In genomic region chr10:114499120-114499519, GRCh38 we compare ENCODE assay signal across 11 cellular contexts.
A peak's percentile ranks its signal among the peaks of the same experiment; 100 is the strongest.
DNase-seq lines count a peak whose midpoint lies in the region; ATAC-seq and TF ChIP-seq lines count a peak whose summit lies in the region.
"Had no signal": no experiment of that assay in that cellular context is flagged by ENCODE, and none has a peak within 500 bp of the region (broad histone marks: within the 10 kb centered on the region; RNA-seq: fewer than 3 reads in every experiment).

No MANE protein-coding gene starts in this region.

- ATAC-seq in GM19043 (IDR thresholded peaks at IDR 0.05; ENCODE audit: low read depth, unreplicated experiment) (peak; percentile 15), HG03039 (IDR thresholded peaks at IDR 0.05; ENCODE audit: unreplicated experiment) (peak; percentile 13), upper lobe of right lung (no peak)
- ATAC-seq: left lung had no signal

- no peaks in the 10 kb centered on the region for H3K9me3 ChIP-seq in upper lobe of right lung
- H3K9me3 ChIP-seq: left lung had no signal

- H3K27me3 Mint-ChIP-seq in activated naive CD8-positive, alpha-beta T cell = no peaks in the 10 kb centered on the region

- peak overlapping the region; percentile 83 for H3K4me3 Mint-ChIP-seq in activated naive CD8-positive, alpha-beta T cell

- no peak for TF ChIP-seq CTCF in upper lobe of right lung (IDR thresholded peaks at IDR 0.05)

- H3K36me3 ChIP-seq in upper lobe of right lung = peaks cover 12% of the 10 kb centered on the region

- peak overlapping the region; percentile 98 for H3K27ac Mint-ChIP-seq in activated naive CD8-positive, alpha-beta T cell

- peak; percentile 32 for DNase-seq in CD1c-positive myeloid dendritic cell (ENCODE audit: extremely low spot score)
- DNase-seq in upper lobe of right lung = no peak
- DNase-seq in KBM-7 = no peak
- DNase-seq in GM03348 (ENCODE audit: low spot score) = no peak
- no peak for DNase-seq in GDM1 (lab: John Stamatoyannopoulos, UW)
- DNase-seq: left lung, NCI-H2029 had no signal

- peaks cover 90% of the 10 kb centered on the region for H3K4me1 Mint-ChIP-seq in activated naive CD8-positive, alpha-beta T cell (ENCODE audit: low read depth)

- H3K9me3 Mint-ChIP-seq in activated naive CD8-positive, alpha-beta T cell (ENCODE audit: low read depth) = no peaks in the 10 kb centered on the region

- in situ Hi-C loops in KBM-7 (cut with MboI; ENCODE audit: low pct_unique_long_range_greater_than_20kb, low sequenced_read_pairs) = no loop called here

- peaks cover under 1% of the 10 kb centered on the region for H3K4me1 ChIP-seq in upper lobe of right lung
- H3K4me1 ChIP-seq: left lung had no signal

- no peaks in the 10 kb centered on the region for H3K27me3 ChIP-seq in upper lobe of right lung
- H3K27me3 ChIP-seq: left lung had no signal

- H3K4me3 ChIP-seq in upper lobe of right lung = no peak overlapping the region
- H3K4me3 ChIP-seq: coronary artery, left lung had no signal

- peaks cover 19% of the 10 kb centered on the region for H3K36me3 Mint-ChIP-seq in activated naive CD8-positive, alpha-beta T cell

- no peak overlapping the region for H3K27ac ChIP-seq in upper lobe of right lung
- H3K27ac ChIP-seq: coronary artery, left lung had no signal

- intact Hi-C loops in upper lobe of right lung (cut with DNase I) = no loop called here
